ENCODE assay signal across 10 cellular contexts in the genomic region with DNA sequence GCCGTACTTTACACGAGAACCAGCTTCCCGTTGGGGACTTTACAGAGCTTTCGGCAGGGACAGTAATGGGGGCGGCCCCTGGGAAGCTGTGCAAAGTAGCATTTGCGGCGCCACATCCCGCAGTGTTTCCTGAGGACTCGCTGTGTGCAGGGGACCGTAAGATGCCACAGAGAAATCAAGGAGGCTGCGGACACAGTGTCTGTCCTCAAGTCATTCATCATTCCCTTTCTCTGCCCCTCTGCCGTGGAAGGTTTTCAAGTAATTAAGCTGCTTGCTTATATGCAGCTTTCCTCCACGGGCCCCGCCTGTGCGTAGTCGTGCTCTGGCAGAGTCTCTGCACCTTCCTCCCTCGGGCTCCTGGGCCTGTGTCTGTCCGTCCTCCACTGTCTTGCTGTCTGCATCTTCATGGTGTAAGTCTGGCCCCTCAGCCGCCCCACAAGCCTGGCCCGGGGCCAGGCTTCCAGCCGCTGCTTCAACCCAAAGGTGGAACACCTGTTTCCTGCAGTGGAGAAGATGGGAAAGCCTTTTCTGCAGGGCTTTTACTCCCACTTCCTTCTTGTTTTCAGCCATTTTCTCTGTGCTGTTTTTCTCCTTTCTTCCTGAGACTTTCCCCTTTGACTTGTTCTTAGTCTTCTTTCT.
DNase-seq lines count a peak whose midpoint lies in the region; ATAC-seq lines count a peak whose summit lies in the region.
"Had no signal": no experiment of that assay in that cellular context is flagged by ENCODE, and none has a peak within 500 bp of the region (broad histone marks: within the 10 kb centered on the region; RNA-seq: fewer than 3 reads in every experiment).

No MANE protein-coding gene starts in this region.

- no peaks in the 10 kb centered on the region for H3K9me3 Mint-ChIP-seq in activated naive CD8-positive, alpha-beta T cell treated with anti-CD3 and anti-CD28 coated beads for 36 hours

- peaks cover 48% of the 10 kb centered on the region for H3K36me3 Mint-ChIP-seq in activated naive CD8-positive, alpha-beta T cell treated with anti-CD3 and anti-CD28 coated beads for 36 hours

- ATAC-seq in sciatic nerve (no peak), GM21381 (IDR thresholded peaks at IDR 0.05; ENCODE audit: unreplicated experiment) (no peak)
- ATAC-seq: HCT116 had no signal

- intact Hi-C loops in sciatic nerve (cut with DNase I): no loop called here

- H3K27ac Mint-ChIP-seq in activated naive CD8-positive, alpha-beta T cell treated with anti-CD3 and anti-CD28 coated beads for 36 hours: peak overlapping the region; percentile 86

- peak overlapping the region; percentile 70 for H3K4me3 Mint-ChIP-seq in activated naive CD8-positive, alpha-beta T cell treated with anti-CD3 and anti-CD28 coated beads for 36 hours

- DNase-seq in DMS153 (lab: John Stamatoyannopoulos, UW): peak; percentile 36
- no peak for DNase-seq in DMS153 treated with DMSO at 0.1 percent for 48 hours (lab: John Stamatoyannopoulos, UW; ENCODE audit: unreplicated experiment)
- peak; percentile 23 for DNase-seq in NCI-H146 treated with DMSO at 0.1 percent for 48 hours (lab: John Stamatoyannopoulos, UW; ENCODE audit: unreplicated experiment)
- DNase-seq in activated naive CD8-positive, alpha-beta T cell treated with anti-CD3 and anti-CD28 coated beads for 36 hours: peak; percentile 43
- DNase-seq in sciatic nerve (ENCODE audit: low spot score): peak; percentile 46
- no peak for DNase-seq in SIG-M5 treated with dmso at 0.1 percent for 504 hours (lab: John Stamatoyannopoulos, UW; ENCODE audit: unreplicated experiment)
- DNase-seq in effector CD4-positive, alpha-beta T cell: no peak
- DNase-seq: 8988T had no signal

- no peaks in the 10 kb centered on the region for H3K27me3 Mint-ChIP-seq in activated naive CD8-positive, alpha-beta T cell treated with anti-CD3 and anti-CD28 coated beads for 36 hours

- H3K4me1 Mint-ChIP-seq in activated naive CD8-positive, alpha-beta T cell treated with anti-CD3 and anti-CD28 coated beads for 36 hours: peaks cover 75% of the 10 kb centered on the region

Comparison
In these comparisons a context has a peak if more than half of its experiments do, and no peak if none do; other contexts are left out.
1. DNase-seq: peak in DMS153 (single experiment), NCI-H146 treated with DMSO at 0.1 percent for 48 hours (single experiment), activated naive CD8-positive, alpha-beta T cell treated with anti-CD3 and anti-CD28 coated beads for 36 hours (single experiment) and sciatic nerve (single experiment); none in DMS153 treated with DMSO at 0.1 percent for 48 hours (single experiment), SIG-M5 treated with dmso at 0.1 percent for 504 hours (single experiment) and effector CD4-positive, alpha-beta T cell (single experiment).